In the genomic region with DNA sequence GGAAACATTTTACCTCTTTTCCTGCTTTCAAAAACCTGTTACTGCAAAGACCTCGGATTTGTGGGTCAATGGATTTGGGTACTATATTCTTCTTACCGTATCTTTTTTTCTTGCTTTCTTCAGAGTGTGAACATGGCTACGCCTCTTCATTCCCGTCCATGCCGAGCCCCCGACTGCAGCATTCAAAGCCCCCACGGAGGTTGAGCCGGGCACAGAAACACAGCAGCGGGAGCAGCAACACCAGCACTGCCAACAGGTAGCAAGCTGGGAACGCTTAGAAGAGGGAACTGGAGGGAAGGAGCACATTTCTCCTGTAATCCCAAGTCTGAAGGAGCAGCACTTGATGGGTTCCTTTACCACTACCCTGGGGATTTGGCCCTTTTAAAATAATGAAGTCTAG, we compare ENCODE assay signal across 11 cellular contexts. TPM values are rescaled to one million over a fixed set of nuclear protein-coding genes. Genes with fewer than 3 reads are reported as not detected.
DNase-seq lines count a peak whose midpoint lies in the region; ATAC-seq and TF ChIP-seq lines count a peak whose summit lies in the region.
"Had no signal": no experiment of that assay in that cellular context is flagged by ENCODE, and none has a peak within 500 bp of the region (broad histone marks: within the 10 kb centered on the region; RNA-seq: fewer than 3 reads in every experiment).

No MANE protein-coding gene starts in this region.

- TF ChIP-seq CTCF in thoracic aorta (IDR thresholded peaks at IDR 0.05), result no peak
- TF ChIP-seq CTCF in foreskin keratinocyte (conservative IDR thresholded peaks at IDR 0.05), result no peak

- peaks cover 5% of the 10 kb centered on the region for H3K4me1 ChIP-seq in mesenchymal stem cell (ENCODE audit: control insufficient read depth, insufficient read depth, low read depth, low read length)
- H3K4me1 ChIP-seq in thoracic aorta (ENCODE audit: control insufficient read depth in 1 of 2, low read depth in 2 of 2), result peaks cover 24 to 67% of the 10 kb centered on the region in 2 donors
- H3K4me1 ChIP-seq in foreskin keratinocyte, result no peaks in the 10 kb centered on the region

- peaks cover 7% of the 10 kb centered on the region for H3K79me1 ChIP-seq in mesenchymal stem cell (replicated peaks; ENCODE audit: low read length, poor library complexity, severe bottlenecking)

- H4K91ac ChIP-seq in mesenchymal stem cell (ENCODE audit: low read length), result no peak overlapping the region

- H2BK15ac ChIP-seq in mesenchymal stem cell (ENCODE audit: low read depth, poor library complexity, severe bottlenecking), result no peak overlapping the region

- no peak overlapping the region for H2BK120ac ChIP-seq in mesenchymal stem cell (ENCODE audit: low read depth, low read length)

- no peak overlapping the region for H3K27ac Mint-ChIP-seq in activated naive CD4-positive, alpha-beta T cell treated with anti-CD3 and anti-CD28 coated beads, Interleukin-2, amount 10 ng/mL, durations not matched to agents 7 days and 5 days
- H3K27ac Mint-ChIP-seq in activated naive CD4-positive, alpha-beta T cell treated with anti-CD3 and anti-CD28 coated beads, Interleukin-2, amount 50 U/mL, for 72 hours, result no peak overlapping the region
- H3K27ac Mint-ChIP-seq in activated T-helper 2 cell treated with anti-CD3 and anti-CD28 coated beads, Interferon-gamma antibody, Interleukin-2, Interleukin-4, amounts not matched to agents 10 μg/mL and 5 μg/mL and 100 μg/mL, durations not matched to agents 14 hours and 24 hours and 36 hours, result no peak overlapping the region

- H3K27ac ChIP-seq in mesenchymal stem cell (ENCODE audit: low read length, poor library complexity, severe bottlenecking) (no peak overlapping the region), thoracic aorta (peak overlapping the region in 1 of 2 donors; percentile 85), foreskin keratinocyte (no peak overlapping the region)

- H3K4me3 ChIP-seq in mesenchymal stem cell (ENCODE audit: insufficient read depth in 1 of 2, low read depth in 1 of 2, low read length in 2 of 2) (peak overlapping the region in 1 of 2 experiments; percentile 84), thoracic aorta (peak overlapping the region; percentile 91)

- intact Hi-C loops in activated T-helper 2 cell treated with anti-CD3 and anti-CD28 coated beads, Interferon-gamma antibody, Interleukin-2, Interleukin-4, amounts not matched to agents 10 μg/mL and 5 μg/mL and 100 μg/mL, durations not matched to agents 14 hours and 24 hours and 36 hours (cut with micrococcal nuclease), result loop anchor here (5.0 to 10.0 kb wide), 6 partner anchors 49 to 689 kb away; a partner anchor contains a TSS

- H2BK12ac ChIP-seq in mesenchymal stem cell (ENCODE audit: low read length in 2 of 2), result no peak overlapping the region

- H3K27me3 Mint-ChIP-seq in activated naive CD4-positive, alpha-beta T cell treated with anti-CD3 and anti-CD28 coated beads, Interleukin-2, amount 10 ng/mL, durations not matched to agents 7 days and 5 days, result peaks cover 26% of the 10 kb centered on the region
- peaks cover 26% of the 10 kb centered on the region for H3K27me3 Mint-ChIP-seq in activated T-helper 2 cell treated with anti-CD3 and anti-CD28 coated beads, Interferon-gamma antibody, Interleukin-2, Interleukin-4, amounts not matched to agents 10 μg/mL and 5 μg/mL and 100 μg/mL, durations not matched to agents 14 hours and 24 hours and 36 hours (ENCODE audit: low read depth)

- H3K9ac ChIP-seq in mesenchymal stem cell (ENCODE audit: low read length), result peak overlapping the region; percentile 88

- no peaks in the 10 kb centered on the region for H3K9me3 Mint-ChIP-seq in activated naive CD4-positive, alpha-beta T cell treated with anti-CD3 and anti-CD28 coated beads, Interleukin-2, amount 10 ng/mL, durations not matched to agents 7 days and 5 days
- no peaks in the 10 kb centered on the region for H3K9me3 Mint-ChIP-seq in activated naive CD4-positive, alpha-beta T cell treated with anti-CD3 and anti-CD28 coated beads, Interleukin-2, amount 50 U/mL, for 72 hours
- H3K9me3 Mint-ChIP-seq in activated T-helper 2 cell treated with anti-CD3 and anti-CD28 coated beads, Interferon-gamma antibody, Interleukin-2, Interleukin-4, amounts not matched to agents 10 μg/mL and 5 μg/mL and 100 μg/mL, durations not matched to agents 14 hours and 24 hours and 36 hours, result no peaks in the 10 kb centered on the region

- H2AFZ ChIP-seq in mesenchymal stem cell (ENCODE audit: low read depth, low read length), result no peak overlapping the region

- no peak overlapping the region for H3K23ac ChIP-seq in mesenchymal stem cell (ENCODE audit: low read length in 2 of 2)

- H2BK5ac ChIP-seq in mesenchymal stem cell (ENCODE audit: low read depth, low read length, poor library complexity, severe bottlenecking), result no peak overlapping the region

- H3K14ac ChIP-seq in mesenchymal stem cell (ENCODE audit: low read length in 2 of 2), result no peak overlapping the region

- no peak overlapping the region for H3K18ac ChIP-seq in mesenchymal stem cell (ENCODE audit: low read depth in 1 of 2, low read length in 2 of 2)

- no peak overlapping the region for H2AK5ac ChIP-seq in mesenchymal stem cell (ENCODE audit: low read length, severe bottlenecking)

- H3K36me3 Mint-ChIP-seq in activated naive CD4-positive, alpha-beta T cell treated with anti-CD3 and anti-CD28 coated beads, Interleukin-2, amount 10 ng/mL, durations not matched to agents 7 days and 5 days, result peaks cover 16% of the 10 kb centered on the region
- H3K36me3 Mint-ChIP-seq in activated naive CD4-positive, alpha-beta T cell treated with anti-CD3 and anti-CD28 coated beads, Interleukin-2, amount 50 U/mL, for 72 hours, result peaks cover 10 to 14% of the 10 kb centered on the region in 2 donors
- peaks cover 18% of the 10 kb centered on the region for H3K36me3 Mint-ChIP-seq in activated T-helper 2 cell treated with anti-CD3 and anti-CD28 coated beads, Interferon-gamma antibody, Interleukin-2, Interleukin-4, amounts not matched to agents 10 μg/mL and 5 μg/mL and 100 μg/mL, durations not matched to agents 14 hours and 24 hours and 36 hours (ENCODE audit: low read depth)

- H3K4ac ChIP-seq in mesenchymal stem cell (ENCODE audit: low read depth in 1 of 2, low read length in 2 of 2), result no peak overlapping the region

- H3K27me3 ChIP-seq in mesenchymal stem cell (ENCODE audit: control insufficient read depth in 1 of 2, insufficient read depth in 1 of 2, low read length in 2 of 2) (no peaks in the 10 kb centered on the region), thoracic aorta (replicated peaks; ENCODE audit: insufficient read depth) (no peaks in the 10 kb centered on the region), foreskin keratinocyte (no peaks in the 10 kb centered on the region)

- no peak for DNase-seq in activated naive CD4-positive, alpha-beta T cell treated with anti-CD3 and anti-CD28 coated beads, Interleukin-2, amount 10 ng/mL, durations not matched to agents 7 days and 5 days
- no peak for DNase-seq in activated naive CD4-positive, alpha-beta T cell treated with anti-CD3 and anti-CD28 coated beads, Interleukin-2, amount 50 U/mL, for 72 hours (ENCODE audit: low spot score in 2 of 2)
- no peak for DNase-seq in activated T-helper 2 cell treated with anti-CD3 and anti-CD28 coated beads, Interferon-gamma antibody, Interleukin-2, Interleukin-4, amounts not matched to agents 10 μg/mL and 5 μg/mL and 100 μg/mL, durations not matched to agents 14 hours and 24 hours and 36 hours (ENCODE audit: low spot score)
- no peak for DNase-seq in mesenchymal stem cell
- no peak for DNase-seq in thoracic aorta (ENCODE audit: low spot score)
- DNase-seq in effector CD4-positive, alpha-beta T cell, result no peak
- DNase-seq in COR-L47 (lab: John Stamatoyannopoulos, UW), result no peak
- no peak for DNase-seq in foreskin keratinocyte
- DNase-seq: kidney; NCI-H1436 treated with DMSO at 0.1 percent for 48 hours; NK-92 treated with Interleukin-12 subunit alpha and Interleukin-12 subunit beta, amount 100 ng/mL, for 24 hours had no signal

- CTCF ChIA-PET in activated naive CD4-positive, alpha-beta T cell treated with anti-CD3 and anti-CD28 coated beads, Interleukin-2, amount 10 ng/mL, durations not matched to agents 7 days and 5 days (lab: Charles Lee), result interaction anchor here (1.2 kb wide), 1 partner anchor 51 kb away, joined by 3 read pairs; no protein-coding TSS in a partner anchor

- no peak for ATAC-seq in activated naive CD4-positive, alpha-beta T cell treated with anti-CD3 and anti-CD28 coated beads, Interleukin-2, amount 50 U/mL, for 72 hours
- ATAC-seq in thoracic aorta (ENCODE audit: insufficient number of reproducible peaks, low FRiP score, low read depth) (no peak), foreskin keratinocyte (no peak)

- H4K8ac ChIP-seq in mesenchymal stem cell (ENCODE audit: low read length), result no peak overlapping the region

- H3K9me3 ChIP-seq in mesenchymal stem cell (ENCODE audit: control insufficient read depth, low read length) (no peaks in the 10 kb centered on the region), thoracic aorta (no peaks in the 10 kb centered on the region)

- H3K36me3 ChIP-seq in mesenchymal stem cell (ENCODE audit: control insufficient read depth in 1 of 2, insufficient read depth in 2 of 2, low read depth in 1 of 2, low read length in 2 of 2) (peaks cover 0 to 33% of the 10 kb centered on the region in 2 experiments), thoracic aorta (peaks cover 5% of the 10 kb centered on the region)

- no peak overlapping the region for H3K4me2 ChIP-seq in mesenchymal stem cell (ENCODE audit: low read length, poor library complexity, severe bottlenecking)

- peak overlapping the region; percentile 46 for H3K4me3 Mint-ChIP-seq in activated naive CD4-positive, alpha-beta T cell treated with anti-CD3 and anti-CD28 coated beads, Interleukin-2, amount 10 ng/mL, durations not matched to agents 7 days and 5 days
- H3K4me3 Mint-ChIP-seq in activated T-helper 2 cell treated with anti-CD3 and anti-CD28 coated beads, Interferon-gamma antibody, Interleukin-2, Interleukin-4, amounts not matched to agents 10 μg/mL and 5 μg/mL and 100 μg/mL, durations not matched to agents 14 hours and 24 hours and 36 hours (ENCODE audit: low read depth), result peak overlapping the region; percentile 40

- H3K4me1 Mint-ChIP-seq in activated naive CD4-positive, alpha-beta T cell treated with anti-CD3 and anti-CD28 coated beads, Interleukin-2, amount 10 ng/mL, durations not matched to agents 7 days and 5 days, result peaks cover 32% of the 10 kb centered on the region
- peaks cover 17% of the 10 kb centered on the region for H3K4me1 Mint-ChIP-seq in activated T-helper 2 cell treated with anti-CD3 and anti-CD28 coated beads, Interferon-gamma antibody, Interleukin-2, Interleukin-4, amounts not matched to agents 10 μg/mL and 5 μg/mL and 100 μg/mL, durations not matched to agents 14 hours and 24 hours and 36 hours (ENCODE audit: low read depth)

- 81% methylated on average over 10 of the region's 10 CpGs for WGBS in mesenchymal stem cell

RNA-seq across cellular contexts. Expression of a gene that starts 20.7 kb away (rescaled TPM):
- total RNA-seq in activated naive CD4-positive, alpha-beta T cell treated with anti-CD3 and anti-CD28 coated beads, Interleukin-2, amount 50 U/mL, for 72 hours, result 10 to 100 TPM; 16.2 to 69.6 TPM
- total RNA-seq in activated T-helper 2 cell treated with anti-CD3 and anti-CD28 coated beads, Interferon-gamma antibody, Interleukin-2, Interleukin-4, amounts not matched to agents 10 μg/mL and 5 μg/mL and 100 μg/mL, durations not matched to agents 14 hours and 24 hours and 36 hours, result 12.2 and 14.6 TPM in 2 replicates
- 7.8 TPM for polyA plus RNA-seq in mesenchymal stem cell (2013, experiment 1 of 2)
- polyA plus RNA-seq in mesenchymal stem cell (2013, experiment 2 of 2), result 8.3 TPM
- total RNA-seq in thoracic aorta, result 10 to 100 TPM; 87.7 to 92.8 TPM
- total RNA-seq in foreskin keratinocyte, result 6.8 and 8.4 TPM in 2 replicates
- 3.6 and 4.0 TPM in 2 replicates for polyA plus RNA-seq in foreskin keratinocyte
